Comparison of ENCODE assay signal across 8 cellular contexts in genomic region chr3:196537319-196537984, GRCh38. TPM values are rescaled to one million over a fixed set of nuclear protein-coding genes. Genes with fewer than 3 reads are reported as not detected.
DNase-seq lines count a peak whose midpoint lies in the region; ATAC-seq and TF ChIP-seq lines count a peak whose summit lies in the region.

No MANE protein-coding gene starts in this region.

- H3K27me3 Mint-ChIP-seq in naive B cell, result peaks cover 0 to 18% (median 9%) of the 10 kb centered on the region in 3 donors

- no peak overlapping the region for H3K4me3 ChIP-seq in BE2C (ENCODE audit: low read depth, low read length)

- H3K36me3 Mint-ChIP-seq in naive B cell, result no peaks in the 10 kb centered on the region

- peak; percentile 71 for TF ChIP-seq CTCF in BE2C (IDR thresholded peaks at IDR 0.05; ENCODE audit: low read depth, low read length)

- DNase-seq in BE2C (peak; percentile 40), HT-29 (ENCODE audit: low spot score) (peak; percentile 42), cerebellar cortex (ENCODE audit: low spot score) (peak; percentile 17), naive B cell (peak; percentile 40), superior temporal gyrus (ENCODE audit: extremely low spot score) (peak; percentile 24), cortex of kidney (lab: John Stamatoyannopoulos, UW) (no peak), dedifferentiated amniotic fluid mesenchymal stem cell (ENCODE audit: extremely low spot score) (no peak)
- DNase-seq in activated CD4-positive, CD25-positive, alpha-beta regulatory T cell treated with anti-CD3 and anti-CD28 coated beads, Interleukin-2, amount 50 U/mL, for 72 hours, result peak; percentile 74

- H3K27me3 ChIP-seq in BE2C, result no peaks in the 10 kb centered on the region

- H3K4me1 ChIP-seq in BE2C, result no peaks in the 10 kb centered on the region

- peaks cover 0 to 3% (median 0%) of the 10 kb centered on the region in 3 donors for H3K4me1 Mint-ChIP-seq in naive B cell

- H3K36me3 ChIP-seq in BE2C, result no peaks in the 10 kb centered on the region

- peak overlapping the region in 1 of 6 donors; percentile 42 for H3K27ac Mint-ChIP-seq in naive B cell

- no peak for ATAC-seq in naive B cell (ENCODE audit: low read depth in 2 of 2)

- no peak overlapping the region for H3K4me3 Mint-ChIP-seq in naive B cell

- no peaks in the 10 kb centered on the region for H3K9me3 Mint-ChIP-seq in naive B cell

- no peaks in the 10 kb centered on the region for H3K9me3 ChIP-seq in BE2C

RNA-seq across cellular contexts. Expression of gene SMCO1, which starts 22.3 kb away (rescaled TPM):
- polyA plus RNA-seq in BE2C (2012; ENCODE audit: insufficient read depth, insufficient read length, low read depth), result not detected
- not detected in 2 replicates for total RNA-seq in HT-29 (2014; rRNA removed; shearing (Covaris generic))
- polyA plus RNA-seq in naive B cell (ENCODE audit: low read depth in 6 of 6), result not detected

RNA-seq across cellular contexts. Expression of gene WDR53, which starts 30.9 kb away (rescaled TPM):
- polyA plus RNA-seq in BE2C (2012; ENCODE audit: insufficient read depth, insufficient read length, low read depth), result 33.6 TPM
- 4.2 and 5.3 TPM in 2 replicates for total RNA-seq in HT-29 (2014; rRNA removed; shearing (Covaris generic))
- 10 to 100 TPM; 11.9 to 22.7 (median 16.0) TPM for polyA plus RNA-seq in naive B cell (ENCODE audit: low read depth in 6 of 6)

RNA-seq across cellular contexts. Expression of gene FBXO45, which starts 31.0 kb away (rescaled TPM):
- 27.4 TPM for polyA plus RNA-seq in BE2C (2012; ENCODE audit: insufficient read depth, insufficient read length, low read depth)
- 10.6 and 12.7 TPM in 2 replicates for total RNA-seq in HT-29 (2014; rRNA removed; shearing (Covaris generic))
- 1 to 10 TPM; 2.5 to 4.1 (median 2.8) TPM for polyA plus RNA-seq in naive B cell (ENCODE audit: low read depth in 6 of 6)

RNA-seq across cellular contexts. Expression of gene RNF168, which starts 33.9 kb away (rescaled TPM):
- polyA plus RNA-seq in BE2C (2012; ENCODE audit: insufficient read depth, insufficient read length, low read depth), result 17.2 TPM
- total RNA-seq in HT-29 (2014; rRNA removed; shearing (Covaris generic)), result 19.4 and 19.5 TPM in 2 replicates
- polyA plus RNA-seq in naive B cell (ENCODE audit: low read depth in 6 of 6), result 10 to 100 TPM in 1 of 6 donors, 1 to 10 TPM in 5; 4.4 to 12.8 (median 7.8) TPM

Comparison
In these comparisons a context has a peak if more than half of its experiments do, and no peak if none do; other contexts are left out.
1. DNase-seq: peak in BE2C (single experiment), HT-29 (single experiment), activated CD4-positive, CD25-positive, alpha-beta regulatory T cell treated with anti-CD3 and anti-CD28 coated beads, Interleukin-2, amount 50 U/mL, for 72 hours (single experiment), cerebellar cortex (single experiment), naive B cell (single experiment) and superior temporal gyrus (single experiment); none in cortex of kidney (single experiment) and dedifferentiated amniotic fluid mesenchymal stem cell (single experiment).